Comparison of ENCODE assay signal across 8 cellular contexts in genomic region chr4:89298160-89298559, GRCh38. TPM values are rescaled to one million over a fixed set of nuclear protein-coding genes. Genes with fewer than 3 reads are reported as not detected.
DNase-seq lines count a peak whose midpoint lies in the region; ATAC-seq and TF ChIP-seq lines count a peak whose summit lies in the region.

No MANE protein-coding gene starts in this region.

- peaks cover 78% of the 10 kb centered on the region for H3K4me1 Mint-ChIP-seq in activated CD8-positive, alpha-beta memory T cell treated with anti-CD3 and anti-CD28 coated beads, Interleukin-2, amount 10 ng/mL, durations not matched to agents 7 days and 5 days
- peaks cover 36 to 70% of the 10 kb centered on the region in 2 donors for H3K4me1 Mint-ChIP-seq in effector memory CD8-positive, alpha-beta T cell (ENCODE audit: low read depth in 2 of 2)

- peak; percentile 76 for DNase-seq in activated CD8-positive, alpha-beta memory T cell treated with anti-CD3 and anti-CD28 coated beads, Interleukin-2, amount 10 ng/mL, durations not matched to agents 7 days and 5 days
- no peak for DNase-seq in activated CD8-positive, alpha-beta memory T cell treated with anti-CD3 and anti-CD28 coated beads for 24 hours
- DNase-seq in effector memory CD8-positive, alpha-beta T cell: peak; percentile 37 to 41 (median 40)
- peak; percentile 7 for DNase-seq in stimulated activated naive CD4-positive, alpha-beta T cell treated with Interleukin-2 at 50 U/mL for 16 hours (lab: John Stamatoyannopoulos, UW)
- no peak for DNase-seq in OCI-M2 (lab: John Stamatoyannopoulos, UW; ENCODE audit: unreplicated experiment)
- no peak for DNase-seq in tibial nerve (ENCODE audit: low spot score in 2 of 2)
- DNase-seq in cortex of kidney (lab: John Stamatoyannopoulos, UW): no peak

- no peaks in the 10 kb centered on the region for H4K20me1 ChIP-seq in KMS-11 (ENCODE audit: insufficient read depth)

- peaks cover 93% of the 10 kb centered on the region for H3K79me2 ChIP-seq in KMS-11 (ENCODE audit: insufficient read depth, low read depth)

- CTCF ChIA-PET in activated CD8-positive, alpha-beta memory T cell treated with anti-CD3 and anti-CD28 coated beads, Interleukin-2, amount 10 ng/mL, durations not matched to agents 7 days and 5 days (lab: Charles Lee): interaction anchor here (0.8 to 5.9 kb wide), 7 partner anchors 9 to 137 kb away, joined by 3 to 49 read pairs (median 5); no protein-coding TSS in a partner anchor

- no peaks in the 10 kb centered on the region for H3K27me3 Mint-ChIP-seq in activated CD8-positive, alpha-beta memory T cell treated with anti-CD3 and anti-CD28 coated beads, Interleukin-2, amount 10 ng/mL, durations not matched to agents 7 days and 5 days
- H3K27me3 Mint-ChIP-seq in effector memory CD8-positive, alpha-beta T cell: no peaks in the 10 kb centered on the region

- H2AFZ ChIP-seq in KMS-11 (ENCODE audit: low read depth): no peak overlapping the region

- no peaks in the 10 kb centered on the region for H3K9me3 Mint-ChIP-seq in activated CD8-positive, alpha-beta memory T cell treated with anti-CD3 and anti-CD28 coated beads, Interleukin-2, amount 10 ng/mL, durations not matched to agents 7 days and 5 days (ENCODE audit: low read depth)
- H3K9me3 Mint-ChIP-seq in effector memory CD8-positive, alpha-beta T cell: no peaks in the 10 kb centered on the region

- H3K9ac ChIP-seq in KMS-11: peak overlapping the region; percentile 71; the same call in 1 of the 2 replicates

- 71 to 81% methylated on average over 2 of the region's 2 CpGs for WGBS in tibial nerve, 2 donors

- H3K27me3 ChIP-seq in KMS-11 (ENCODE audit: insufficient read depth, low read depth): no peaks in the 10 kb centered on the region
- H3K27me3 ChIP-seq in tibial nerve: no peaks in the 10 kb centered on the region

- H3K27ac ChIP-seq in KMS-11 (peak overlapping the region; percentile 89), tibial nerve (peak overlapping the region in 1 of 4 donors; percentile 67)

- H3K4me3 ChIP-seq in KMS-11 (IDR thresholded peaks at IDR 0.05; ENCODE audit: insufficient read depth, low read depth, low read length): peak overlapping the region; percentile 46
- H3K4me3 ChIP-seq in tibial nerve: no peak overlapping the region

- H3K4me3 Mint-ChIP-seq in activated CD8-positive, alpha-beta memory T cell treated with anti-CD3 and anti-CD28 coated beads, Interleukin-2, amount 10 ng/mL, durations not matched to agents 7 days and 5 days: peak overlapping the region; percentile 67
- H3K4me3 Mint-ChIP-seq in effector memory CD8-positive, alpha-beta T cell: peak overlapping the region; percentile 78 to 91

- peak overlapping the region; percentile 98 for H3K4me2 ChIP-seq in KMS-11

- H3K36me3 Mint-ChIP-seq in activated CD8-positive, alpha-beta memory T cell treated with anti-CD3 and anti-CD28 coated beads, Interleukin-2, amount 10 ng/mL, durations not matched to agents 7 days and 5 days: peaks cover 42% of the 10 kb centered on the region
- H3K36me3 Mint-ChIP-seq in effector memory CD8-positive, alpha-beta T cell (ENCODE audit: insufficient read depth): peaks cover 39% of the 10 kb centered on the region

- TF ChIP-seq CTCF in KMS-11 (conservative IDR thresholded peaks at IDR 0.05; ENCODE audit: low read depth, low read length) (no peak), tibial nerve (IDR thresholded peaks at IDR 0.05) (no peak)

- H3K36me3 ChIP-seq in KMS-11 (ENCODE audit: insufficient read depth) (no peaks in the 10 kb centered on the region), tibial nerve (no peaks in the 10 kb centered on the region)

- H3K27ac Mint-ChIP-seq in activated CD8-positive, alpha-beta memory T cell treated with anti-CD3 and anti-CD28 coated beads, Interleukin-2, amount 10 ng/mL, durations not matched to agents 7 days and 5 days: peak overlapping the region; percentile 99
- H3K27ac Mint-ChIP-seq in effector memory CD8-positive, alpha-beta T cell: peak overlapping the region; percentile 92 to 97

- TF ChIP-seq EP300 in tibial nerve (IDR thresholded peaks at IDR 0.05): no peak

- ATAC-seq in activated CD8-positive, alpha-beta memory T cell treated with anti-CD3 and anti-CD28 coated beads, Interleukin-2, amount 10 ng/mL, durations not matched to agents 7 days and 5 days: peak; percentile 38
- peak; percentile 55 for ATAC-seq in effector memory CD8-positive, alpha-beta T cell (replicated peaks)

- TF ChIP-seq POLR2A in tibial nerve (IDR thresholded peaks at IDR 0.05): no peak

- no peaks in the 10 kb centered on the region for H3K9me3 ChIP-seq in tibial nerve

- peaks cover 87% of the 10 kb centered on the region for H3K4me1 ChIP-seq in KMS-11 (ENCODE audit: low read depth, poor library complexity, severe bottlenecking)
- H3K4me1 ChIP-seq in tibial nerve: peaks cover 0 to 25% (median 2%) of the 10 kb centered on the region in 4 donors

RNA-seq across cellular contexts. Expression of gene GPRIN3, which starts 9.4 kb away (rescaled TPM):
- total RNA-seq in activated CD8-positive, alpha-beta memory T cell treated with anti-CD3 and anti-CD28 coated beads, Interleukin-2, amount 10 ng/mL, durations not matched to agents 7 days and 5 days: 10 to 100 TPM; 66.9 to 67.5 TPM
- total RNA-seq in tibial nerve: 1 to 10 TPM; 2.3 to 5.2 (median 4.6) TPM

Comparison
In these comparisons a context has a peak if more than half of its experiments do, and no peak if none do; other contexts are left out.
1. DNase-seq: peak in activated CD8-positive, alpha-beta memory T cell treated with anti-CD3 and anti-CD28 coated beads, Interleukin-2, amount 10 ng/mL, durations not matched to agents 7 days and 5 days (single experiment), effector memory CD8-positive, alpha-beta T cell (3 of 3) and stimulated activated naive CD4-positive, alpha-beta T cell treated with Interleukin-2 at 50 U/mL for 16 hours (single experiment); none in activated CD8-positive, alpha-beta memory T cell treated with anti-CD3 and anti-CD28 coated beads for 24 hours (single experiment), OCI-M2 (single experiment), tibial nerve (0 of 2) and cortex of kidney (single experiment).
2. RNA of gene GPRIN3, which starts 9.4 kb away (total RNA-seq): 66.9 to 67.5 TPM in activated CD8-positive, alpha-beta memory T cell treated with anti-CD3 and anti-CD28 coated beads, Interleukin-2, amount 10 ng/mL, durations not matched to agents 7 days and 5 days; 2.3 to 5.2 TPM in tibial nerve; every median in the first group is over 10 times any median in the second.